Comparison of ENCODE assay signal across 8 cellular contexts in genomic region chr3:88149516-88150362, GRCh38. TPM values are rescaled to one million over a fixed set of nuclear protein-coding genes. Genes with fewer than 3 reads are reported as not detected.
DNase-seq lines count a peak whose midpoint lies in the region; ATAC-seq, FAIRE-seq and TF ChIP-seq lines count a peak whose summit lies in the region.

Gene C3orf38 (plus strand): TSS chr3:88149959. CDS start chr3:88150053, 94 bp downstream.

- TF ChIP-seq EP300 in tibial nerve (IDR thresholded peaks at IDR 0.05): peak; percentile 34 to 94

- peak within 1 kb of the TSS; percentile 98 for H2AFZ ChIP-seq in trophoblast cell (ENCODE audit: insufficient read depth, low read length, poor library complexity)

- intact Hi-C loops in cardiac septum (cut with DNase I): loop anchor here (2.0 kb wide), 1 partner anchor 91 kb away; the partner anchor contains the start of genes CGGBP1 and ZNF654

- H3K27me3 ChIP-seq in adipocyte (replicated peaks; ENCODE audit: control insufficient read depth, insufficient read depth, low read length): no peaks in the 10 kb centered on the region
- H3K27me3 ChIP-seq in trophoblast cell (ENCODE audit: insufficient read depth, low read length): no peaks in the 10 kb centered on the region
- H3K27me3 ChIP-seq in tibial nerve: no peaks in the 10 kb centered on the region

- peak within 1 kb of the TSS; percentile 95 for H3K27ac ChIP-seq in trophoblast cell (ENCODE audit: low read depth, low read length)
- H3K27ac ChIP-seq in tibial nerve: peak within 1 kb of the TSS; percentile 80 to 99 (median 94)

- FAIRE-seq in GM12891 (lab: Jason Lieb, UNC): peak; percentile 96

- H3K4me3 ChIP-seq in adipocyte (ENCODE audit: low read length): peak within 1 kb of the TSS; percentile 98
- H3K4me3 ChIP-seq in trophoblast cell (ENCODE audit: low read depth, low read length): peak within 1 kb of the TSS; percentile 94
- H3K4me3 ChIP-seq in tibial nerve: peak within 1 kb of the TSS; percentile 65 to 97 (median 82)

- H4K91ac ChIP-seq in trophoblast cell (ENCODE audit: low read depth, low read length): peak within 1 kb of the TSS; percentile 97

- H3K23ac ChIP-seq in trophoblast cell (ENCODE audit: low read length): no peak within 1 kb of the TSS

- H2BK12ac ChIP-seq in trophoblast cell (ENCODE audit: low read length): no peak within 1 kb of the TSS

- peak within 1 kb of the TSS; percentile 98 for H3K14ac ChIP-seq in trophoblast cell (ENCODE audit: low read length)

- H4K8ac ChIP-seq in trophoblast cell (ENCODE audit: low read depth, low read length): peak within 1 kb of the TSS; percentile 99

- H3K4ac ChIP-seq in trophoblast cell (ENCODE audit: low read depth, low read length): peak within 1 kb of the TSS; percentile 93

- peak within 1 kb of the TSS; percentile 84 for H2BK120ac ChIP-seq in trophoblast cell (ENCODE audit: insufficient read depth, low read length, poor library complexity)

- H3K4me1 ChIP-seq in adipocyte (ENCODE audit: control insufficient read depth, insufficient read depth, low read length) (peaks cover 17% of the 10 kb centered on the region), trophoblast cell (ENCODE audit: control insufficient read depth in 1 of 2, insufficient read depth in 2 of 2, low read length in 2 of 2) (peaks cover 0 to 2% of the 10 kb centered on the region in 2 experiments), tibial nerve (peaks cover 0 to 49% (median 14%) of the 10 kb centered on the region in 4 donors)

- peak within 1 kb of the TSS; percentile 75 for H2BK5ac ChIP-seq in trophoblast cell (ENCODE audit: low read depth, low read length, poor library complexity)

- H3K9me3 ChIP-seq in adipocyte (ENCODE audit: control insufficient read depth, low read length): no peaks in the 10 kb centered on the region
- no peaks in the 10 kb centered on the region for H3K9me3 ChIP-seq in trophoblast cell (ENCODE audit: insufficient read depth, low read depth, low read length)
- no peaks in the 10 kb centered on the region for H3K9me3 ChIP-seq in tibial nerve

- peak within 1 kb of the TSS; percentile 98 for H3K9ac ChIP-seq in adipocyte (ENCODE audit: low read length)
- peak within 1 kb of the TSS; percentile 94 for H3K9ac ChIP-seq in trophoblast cell (ENCODE audit: low read length)

- TF ChIP-seq POLR2A in GM12891 (IDR thresholded peaks at IDR 0.05; ENCODE audit: low read depth, low read length): peak; percentile 58
- TF ChIP-seq POLR2A in tibial nerve (IDR thresholded peaks at IDR 0.05): peak; percentile 43 to 63

- peak within 1 kb of the TSS; percentile 7 for H2AK5ac ChIP-seq in trophoblast cell (ENCODE audit: low read length)

- peak within 1 kb of the TSS; percentile 99 for H4K12ac ChIP-seq in trophoblast cell (ENCODE audit: low read depth, low read length)

- H3K18ac ChIP-seq in trophoblast cell (ENCODE audit: low read length): peak within 1 kb of the TSS; percentile 95

- peak; percentile 83 for ATAC-seq in HG02763 (IDR thresholded peaks at IDR 0.05; ENCODE audit: unreplicated experiment)

- H3K4me2 ChIP-seq in trophoblast cell (ENCODE audit: low read length): peak within 1 kb of the TSS; percentile 92

- H3K36me3 ChIP-seq in adipocyte (ENCODE audit: control insufficient read depth, insufficient read depth, low read length, severe bottlenecking) (peaks cover 17% of the 10 kb centered on the region), trophoblast cell (ENCODE audit: control insufficient read depth in 1 of 2, insufficient read depth in 2 of 2, low read length in 2 of 2) (peaks cover 4% of the 10 kb centered on the region in 2 experiments), tibial nerve (peaks cover 0 to 18% (median 0%) of the 10 kb centered on the region in 3 donors)

- no CpG with 5 or more reads among the region's 57 CpGs for WGBS in trophoblast cell (ENCODE audit: extremely low coverage, insufficient coverage, insufficient read length)
- 0% methylated on average over 47 to 51 of the region's 57 CpGs for WGBS in tibial nerve, 2 donors

- peaks cover 8% of the 10 kb centered on the region for H3K79me2 ChIP-seq in trophoblast cell (ENCODE audit: control insufficient read depth, insufficient read depth, low read length, poor library complexity)

- peak in 1 of 5 experiments; percentile 30 for TF ChIP-seq CTCF in tibial nerve (IDR thresholded peaks at IDR 0.05)

- peaks cover 12% of the 10 kb centered on the region for H3K79me1 ChIP-seq in trophoblast cell (ENCODE audit: low read length)

- DNase-seq in GM12891 (ENCODE audit: insufficient read length, low spot score) (peak; percentile 50), NCI-H1417 (lab: John Stamatoyannopoulos, UW) (peak; percentile 82 to 99 (median 98)), SW480 (ENCODE audit: low spot score) (peak; percentile 96), adipocyte (ENCODE audit: low read depth) (peak; percentile 94), cardiac septum (ENCODE audit: low spot score) (peak; percentile 92), trophoblast cell (peak; percentile 87 to 94), tibial nerve (ENCODE audit: low spot score in 2 of 2) (peak; percentile 70 to 86)

TF ChIP-seq in GM12891, 5 proteins besides CTCF, POLR2A, EP300 and RAD21:
- TF ChIP-seq SPI1 (IDR thresholded peaks at IDR 0.05; ENCODE audit: low read depth, low read length) (peak; percentile 58), PAX5 (IDR thresholded peaks at IDR 0.05; ENCODE audit: insufficient read depth, low read length, severe bottlenecking) (no peak), POLR2AphosphoS5 (IDR thresholded peaks at IDR 0.05; ENCODE audit: low read depth, low read length) (peak; percentile 64), POU2F2 (IDR thresholded peaks at IDR 0.05; ENCODE audit: low read depth, low read length) (0 out of 2 replicates have a peak, but pooled peaks have one; percentile 63), TAF1 (IDR thresholded peaks at IDR 0.05; ENCODE audit: low read depth, low read length) (0 out of 2 replicates have a peak, but pooled peaks have one; percentile 18)

RNA-seq across cellular contexts. Expression of gene C3orf38, which starts in this region (rescaled TPM):
- polyA plus RNA-seq in GM12891 (2012; ENCODE audit: low read depth, missing spikeins): 20.7 TPM
- 15.6 TPM for total RNA-seq in cardiac septum
- 16.9 and 17.2 TPM in 2 replicates for polyA plus RNA-seq in trophoblast cell (2013)
- 10 to 100 TPM; 20.7 to 25.6 (median 21.6) TPM for total RNA-seq in tibial nerve

Comparison
In these comparisons a context has a peak if more than half of its experiments do, and no peak if none do; other contexts are left out.
1. Peak in every context shown above with its lines: DNase-seq, ATAC-seq, H3K4me3 ChIP-seq and H3K27ac ChIP-seq.